ENCODE assay signal across 17 cellular contexts in genomic region chr16:303760-304505, GRCh38. TPM values are rescaled to one million over a fixed set of nuclear protein-coding genes. Genes with fewer than 3 reads are reported as not detected.
DNase-seq lines count a peak whose midpoint lies in the region; ATAC-seq and TF ChIP-seq lines count a peak whose summit lies in the region.
"Had no signal": no experiment of that assay in that cellular context is flagged by ENCODE, and none has a peak within 500 bp of the region (broad histone marks: within the 10 kb centered on the region; RNA-seq: fewer than 3 reads in every experiment).

No MANE protein-coding gene starts in this region.

- in situ Hi-C loops in SK-MEL-5 (cut with HindIII; ENCODE audit: low pct_unique_long_range_greater_than_20kb, low sequenced_read_pairs) = no loop called here

- 87 to 92% (median 89%) methylated on average over 39 to 43 of the region's 43 CpGs for WGBS in spleen, 5 donors

- TF ChIP-seq POLR2A in spleen (IDR thresholded peaks at IDR 0.05) = no peak

- no peak overlapping the region for H3K27ac Mint-ChIP-seq in activated CD8-positive, alpha-beta T cell treated with anti-CD3 and anti-CD28 coated beads for 36 hours
- H3K27ac Mint-ChIP-seq in activated CD8-positive, alpha-beta T cell treated with anti-CD3 and anti-CD28 coated beads, Interleukin-2, amount 10 ng/mL, durations not matched to agents 7 days and 5 days = no peak overlapping the region
- H3K27ac Mint-ChIP-seq: activated B cell treated with CpG ODN at 0.5 μM for 24 hours; activated T-helper 2 cell treated with anti-CD3 and anti-CD28 coated beads, Interferon-gamma antibody, Interleukin-2, Interleukin-4, amounts not matched to agents 10 μg/mL and 5 μg/mL and 100 μg/mL, durations not matched to agents 14 hours and 24 hours and 36 hours; nephron had no signal

- H3K4me1 Mint-ChIP-seq in activated CD8-positive, alpha-beta T cell treated with anti-CD3 and anti-CD28 coated beads for 36 hours (ENCODE audit: low read depth) = peaks cover 7% of the 10 kb centered on the region
- peaks cover 8% of the 10 kb centered on the region for H3K4me1 Mint-ChIP-seq in activated CD8-positive, alpha-beta T cell treated with anti-CD3 and anti-CD28 coated beads, Interleukin-2, amount 10 ng/mL, durations not matched to agents 7 days and 5 days (ENCODE audit: low read depth)
- H3K4me1 Mint-ChIP-seq: activated B cell treated with CpG ODN at 0.5 μM for 24 hours had no signal

- POLR2A ChIA-PET in activated CD8-positive, alpha-beta T cell treated with anti-CD3 and anti-CD28 coated beads for 36 hours (lab: Charles Lee) = no interaction called here
- POLR2A ChIA-PET in activated CD8-positive, alpha-beta T cell treated with anti-CD3 and anti-CD28 coated beads, Interleukin-2, amount 10 ng/mL, durations not matched to agents 7 days and 5 days (lab: Charles Lee) = no interaction called here

- H3K4me3 ChIP-seq in fibroblast of villous mesenchyme (ENCODE audit: low read depth, low read length) (no peak overlapping the region), spleen (no peak overlapping the region)
- H3K4me3 ChIP-seq: esophagus squamous epithelium, skin epidermis had no signal

- no peak overlapping the region for H3K27ac ChIP-seq in spleen
- H3K27ac ChIP-seq: esophagus squamous epithelium, skin epidermis had no signal

- H3K4me1 ChIP-seq in spleen = peaks cover 0 to 23% (median 0%) of the 10 kb centered on the region in 6 donors

- intact Hi-C loops in activated CD8-positive, alpha-beta T cell treated with anti-CD3 and anti-CD28 coated beads for 36 hours (cut with micrococcal nuclease) = no loop called here
- intact Hi-C loops in spleen (cut with DNase I; ENCODE audit: low total_unique reads) = no loop called here

- peaks cover 12% of the 10 kb centered on the region for H3K36me3 Mint-ChIP-seq in activated CD8-positive, alpha-beta T cell treated with anti-CD3 and anti-CD28 coated beads for 36 hours (ENCODE audit: low read depth)
- peaks cover 8% of the 10 kb centered on the region for H3K36me3 Mint-ChIP-seq in activated CD8-positive, alpha-beta T cell treated with anti-CD3 and anti-CD28 coated beads, Interleukin-2, amount 10 ng/mL, durations not matched to agents 7 days and 5 days (ENCODE audit: low read depth)

- H3K9me3 Mint-ChIP-seq in activated CD8-positive, alpha-beta T cell treated with anti-CD3 and anti-CD28 coated beads for 36 hours = no peaks in the 10 kb centered on the region
- no peaks in the 10 kb centered on the region for H3K9me3 Mint-ChIP-seq in activated CD8-positive, alpha-beta T cell treated with anti-CD3 and anti-CD28 coated beads, Interleukin-2, amount 10 ng/mL, durations not matched to agents 7 days and 5 days (ENCODE audit: insufficient read depth)
- H3K9me3 Mint-ChIP-seq: activated B cell treated with CpG ODN at 0.5 μM for 24 hours; activated T-helper 2 cell treated with anti-CD3 and anti-CD28 coated beads, Interferon-gamma antibody, Interleukin-2, Interleukin-4, amounts not matched to agents 10 μg/mL and 5 μg/mL and 100 μg/mL, durations not matched to agents 14 hours and 24 hours and 36 hours; nephron had no signal

- no peak overlapping the region for H3K4me3 Mint-ChIP-seq in activated CD8-positive, alpha-beta T cell treated with anti-CD3 and anti-CD28 coated beads for 36 hours
- no peak overlapping the region for H3K4me3 Mint-ChIP-seq in activated CD8-positive, alpha-beta T cell treated with anti-CD3 and anti-CD28 coated beads, Interleukin-2, amount 10 ng/mL, durations not matched to agents 7 days and 5 days
- H3K4me3 Mint-ChIP-seq: activated B cell treated with CpG ODN at 0.5 μM for 24 hours, nephron had no signal

- H3K9me3 ChIP-seq in spleen = no peaks in the 10 kb centered on the region
- H3K9me3 ChIP-seq: esophagus squamous epithelium had no signal

- no peaks in the 10 kb centered on the region for H3K27me3 ChIP-seq in spleen (replicated peaks in 1 of 7)
- H3K27me3 ChIP-seq: esophagus squamous epithelium had no signal

- no peaks in the 10 kb centered on the region for H3K27me3 Mint-ChIP-seq in activated CD8-positive, alpha-beta T cell treated with anti-CD3 and anti-CD28 coated beads for 36 hours
- H3K27me3 Mint-ChIP-seq in activated CD8-positive, alpha-beta T cell treated with anti-CD3 and anti-CD28 coated beads, Interleukin-2, amount 10 ng/mL, durations not matched to agents 7 days and 5 days (ENCODE audit: low read depth) = no peaks in the 10 kb centered on the region
- H3K27me3 Mint-ChIP-seq: activated B cell treated with CpG ODN at 0.5 μM for 24 hours had no signal

- no peak for DNase-seq in activated CD8-positive, alpha-beta T cell treated with anti-CD3 and anti-CD28 coated beads for 36 hours
- DNase-seq in activated CD8-positive, alpha-beta T cell treated with anti-CD3 and anti-CD28 coated beads, Interleukin-2, amount 10 ng/mL, durations not matched to agents 7 days and 5 days = no peak
- DNase-seq in SK-MEL-5 (ENCODE audit: low read depth, low spot score) (peak; percentile 13), fibroblast of villous mesenchyme (ENCODE audit: low read depth) (peak; percentile 27), spleen (peak; percentile 68), NCI-H1417 treated with DMSO at 0.1 percent for 48 hours (lab: John Stamatoyannopoulos, UW) (no peak), NCI-H1105 (lab: John Stamatoyannopoulos, UW) (no peak)
- DNase-seq in stimulated activated CD4-positive, alpha-beta T cell treated with anti-CD3 and anti-CD28 coated beads, Interleukin-2, amount 100 ng/mL, for 24 hours = no peak
- DNase-seq: activated B cell treated with CpG ODN at 0.5 μM for 24 hours, cerebellar nuclear complex, DND-41, esophagus squamous epithelium, NCI-H2227 treated with DMSO at 0.1 percent for 48 hours had no signal

- CTCF ChIA-PET in activated CD8-positive, alpha-beta T cell treated with anti-CD3 and anti-CD28 coated beads for 36 hours (lab: Charles Lee) = no interaction called here
- CTCF ChIA-PET in activated CD8-positive, alpha-beta T cell treated with anti-CD3 and anti-CD28 coated beads, Interleukin-2, amount 10 ng/mL, durations not matched to agents 7 days and 5 days (lab: Charles Lee) = no interaction called here

- H3K36me3 ChIP-seq in spleen = peaks cover 2 to 100% (median 56%) of the 10 kb centered on the region in 6 donors

- ATAC-seq in activated CD8-positive, alpha-beta T cell treated with anti-CD3 and anti-CD28 coated beads for 36 hours = peak; percentile 24
- no peak for ATAC-seq in activated CD8-positive, alpha-beta T cell treated with anti-CD3 and anti-CD28 coated beads, Interleukin-2, amount 10 ng/mL, durations not matched to agents 7 days and 5 days

- TF ChIP-seq CTCF in activated CD8-positive, alpha-beta T cell treated with anti-CD3 and anti-CD28 coated beads for 36 hours (IDR thresholded peaks at IDR 0.05) = no peak
- TF ChIP-seq CTCF in fibroblast of villous mesenchyme (IDR thresholded peaks at IDR 0.05; ENCODE audit: insufficient read depth, low read depth, low read length) = peak; percentile 35
- TF ChIP-seq CTCF in spleen (IDR thresholded peaks at IDR 0.05 in 8 of 11, conservative IDR thresholded peaks at IDR 0.05 in 3 of 11) = peak in 2 of 11 experiments; percentile 18 to 23

RNA-seq across cellular contexts. Expression of gene PDIA2, which starts 21.0 kb away (rescaled TPM):
- not detected for total RNA-seq in activated CD8-positive, alpha-beta T cell treated with anti-CD3 and anti-CD28 coated beads for 36 hours
- total RNA-seq in activated CD8-positive, alpha-beta T cell treated with anti-CD3 and anti-CD28 coated beads, Interleukin-2, amount 10 ng/mL, durations not matched to agents 7 days and 5 days = not detected
- total RNA-seq in SK-MEL-5 (2014; rRNA removed; shearing (Covaris generic)) = 0.08 and 0.34 TPM in 2 replicates
- polyA plus RNA-seq in SK-MEL-5 (2015; cell fraction: cytosol; rRNA removed) = 0.05 TPM in 1 of 2 replicates, not detected in the other
- 6.1 and 9.9 TPM in 2 replicates for polyA plus RNA-seq in SK-MEL-5 (2015; cell fraction: nucleus; rRNA removed)
- total RNA-seq in fibroblast of villous mesenchyme = under 0.01 and 0.43 TPM in 2 replicates
- 1 to 10 TPM in 1 of 7 donors, under 1 TPM in 2, not detected in 4; 0.28 to 1.1 (median 0.39) TPM for total RNA-seq in spleen
- polyA plus RNA-seq in spleen = 1 to 10 TPM in 2 of 3 donors, under 1 TPM in 1; 0.67 to 2.4 (median 1.4) TPM
- total RNA-seq: activated B cell treated with CpG ODN at 0.5 μM for 24 hours; activated T-helper 2 cell treated with anti-CD3 and anti-CD28 coated beads, Interferon-gamma antibody, Interleukin-2, Interleukin-4, amounts not matched to agents 10 μg/mL and 5 μg/mL and 100 μg/mL, durations not matched to agents 14 hours and 24 hours and 36 hours; esophagus squamous epithelium had no signal

RNA-seq across cellular contexts. Expression of gene ARHGDIG, which starts 23.5 kb away (rescaled TPM):
- total RNA-seq in activated CD8-positive, alpha-beta T cell treated with anti-CD3 and anti-CD28 coated beads for 36 hours = not detected
- total RNA-seq in activated CD8-positive, alpha-beta T cell treated with anti-CD3 and anti-CD28 coated beads, Interleukin-2, amount 10 ng/mL, durations not matched to agents 7 days and 5 days = not detected
- 3.5 and 4.1 TPM in 2 replicates for total RNA-seq in SK-MEL-5 (2014; rRNA removed; shearing (Covaris generic))
- 3.0 and 3.2 TPM in 2 replicates for polyA plus RNA-seq in SK-MEL-5 (2015; cell fraction: cytosol; rRNA removed)
- polyA plus RNA-seq in SK-MEL-5 (2015; cell fraction: nucleus; rRNA removed) = 5.3 and 6.2 TPM in 2 replicates
- total RNA-seq in fibroblast of villous mesenchyme = 0.32 TPM in 1 of 2 replicates, not detected in the other
- total RNA-seq in spleen = not detected
- under 1 TPM; 0.23 to 0.99 (median 0.26) TPM for polyA plus RNA-seq in spleen
- total RNA-seq: activated B cell treated with CpG ODN at 0.5 μM for 24 hours, esophagus squamous epithelium, M059J had no signal

RNA-seq across cellular contexts. Expression of gene RGS11, which starts 28.2 kb away (rescaled TPM):
- total RNA-seq in activated CD8-positive, alpha-beta T cell treated with anti-CD3 and anti-CD28 coated beads for 36 hours = not detected
- total RNA-seq in activated CD8-positive, alpha-beta T cell treated with anti-CD3 and anti-CD28 coated beads, Interleukin-2, amount 10 ng/mL, durations not matched to agents 7 days and 5 days = not detected
- total RNA-seq in SK-MEL-5 (2014; rRNA removed; shearing (Covaris generic)) = 0.35 and 0.74 TPM in 2 replicates
- polyA plus RNA-seq in SK-MEL-5 (2015; cell fraction: cytosol; rRNA removed) = 0.30 TPM in 1 of 2 replicates, not detected in the other
- 2.3 and 2.7 TPM in 2 replicates for polyA plus RNA-seq in SK-MEL-5 (2015; cell fraction: nucleus; rRNA removed)
- total RNA-seq in fibroblast of villous mesenchyme = 0.64 and 0.86 TPM in 2 replicates
- 1 to 10 TPM; 1.0 to 5.4 (median 2.6) TPM for total RNA-seq in spleen
- polyA plus RNA-seq in spleen = 1 to 10 TPM in 2 of 3 donors, under 1 TPM in 1; 0.79 to 5.2 (median 1.9) TPM
- total RNA-seq: activated B cell treated with CpG ODN at 0.5 μM for 24 hours, M059J had no signal

RNA-seq across cellular contexts. Expression of gene AXIN1, which starts 48.6 kb away (rescaled TPM):
- total RNA-seq in activated CD8-positive, alpha-beta T cell treated with anti-CD3 and anti-CD28 coated beads for 36 hours = 10 to 100 TPM; 24.1 to 24.9 TPM
- total RNA-seq in activated CD8-positive, alpha-beta T cell treated with anti-CD3 and anti-CD28 coated beads, Interleukin-2, amount 10 ng/mL, durations not matched to agents 7 days and 5 days = 10 to 100 TPM; 25.1 to 26.1 TPM
- 20.6 and 22.6 TPM in 2 replicates for total RNA-seq in SK-MEL-5 (2014; rRNA removed; shearing (Covaris generic))
- 29.1 and 41.3 TPM in 2 replicates for polyA plus RNA-seq in SK-MEL-5 (2015; cell fraction: cytosol; rRNA removed)
- 15.9 and 22.9 TPM in 2 replicates for polyA plus RNA-seq in SK-MEL-5 (2015; cell fraction: nucleus; rRNA removed)
- total RNA-seq in fibroblast of villous mesenchyme = 14.5 and 16.4 TPM in 2 replicates
- 10 to 100 TPM; 22.6 to 27.3 (median 24.8) TPM for total RNA-seq in spleen
- polyA plus RNA-seq in spleen = 10 to 100 TPM; 12.9 to 22.7 (median 13.6) TPM

Comparison
In these comparisons a context has a peak if more than half of its experiments do, and no peak if none do; other contexts are left out.
1. DNase-seq: peak in SK-MEL-5 (single experiment), fibroblast of villous mesenchyme (single experiment) and spleen (single experiment); none in activated CD8-positive, alpha-beta T cell treated with anti-CD3 and anti-CD28 coated beads for 36 hours (single experiment), activated CD8-positive, alpha-beta T cell treated with anti-CD3 and anti-CD28 coated beads, Interleukin-2, amount 10 ng/mL, durations not matched to agents 7 days and 5 days (single experiment), NCI-H1417 treated with DMSO at 0.1 percent for 48 hours (single experiment), stimulated activated CD4-positive, alpha-beta T cell treated with anti-CD3 and anti-CD28 coated beads, Interleukin-2, amount 100 ng/mL, for 24 hours (0 of 2) and NCI-H1105 (single experiment).